Comparison of ENCODE assay signal across 8 cellular contexts in the genomic region with DNA sequence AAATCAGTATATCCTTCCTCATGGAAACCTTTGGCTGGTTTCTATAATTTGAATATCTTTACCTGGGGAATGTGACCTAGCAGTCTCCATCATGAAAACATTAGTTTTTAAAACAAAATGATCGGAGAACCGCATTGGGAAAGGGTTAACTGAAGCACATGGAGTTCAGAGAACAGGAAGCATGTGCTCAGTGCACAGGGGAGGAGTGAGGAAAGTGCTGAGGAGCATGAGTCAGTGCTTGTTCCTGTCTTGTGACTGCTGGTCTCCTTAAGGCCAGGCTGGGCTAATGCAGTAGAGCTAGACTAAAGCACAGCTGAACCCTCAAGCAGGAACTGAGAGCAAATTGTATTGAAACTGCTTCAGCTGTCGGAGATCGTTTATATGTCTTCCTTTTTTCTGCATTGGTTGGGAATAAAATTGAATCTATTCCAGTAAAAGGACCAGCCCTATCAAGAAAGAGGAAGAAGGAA. TPM values are rescaled to one million over a fixed set of nuclear protein-coding genes. Genes with fewer than 3 reads are reported as not detected.
DNase-seq lines count a peak whose midpoint lies in the region; ATAC-seq, FAIRE-seq and TF ChIP-seq lines count a peak whose summit lies in the region.

No MANE protein-coding gene starts in this region.

- CTCF ChIA-PET in activated CD4-positive, alpha-beta memory T cell treated with anti-CD3 and anti-CD28 coated beads, Interleukin-2, amount 10 ng/mL, durations not matched to agents 7 days and 5 days (lab: Charles Lee), result interaction anchor here (0.6 to 1.8 kb wide), 3 partner anchors 49 to 214 kb away, joined by 3 to 6 read pairs (median 4); no protein-coding TSS in a partner anchor

- H3K27me3 Mint-ChIP-seq in activated CD4-positive, alpha-beta memory T cell treated with anti-CD3 and anti-CD28 coated beads, Interleukin-2, amount 10 ng/mL, durations not matched to agents 7 days and 5 days, result no peaks in the 10 kb centered on the region

- peaks cover 61% of the 10 kb centered on the region for H3K4me1 Mint-ChIP-seq in activated CD4-positive, alpha-beta memory T cell treated with anti-CD3 and anti-CD28 coated beads, Interleukin-2, amount 10 ng/mL, durations not matched to agents 7 days and 5 days

- H3K36me3 Mint-ChIP-seq in activated CD4-positive, alpha-beta memory T cell treated with anti-CD3 and anti-CD28 coated beads, Interleukin-2, amount 10 ng/mL, durations not matched to agents 7 days and 5 days (ENCODE audit: low read depth), result peaks cover 93% of the 10 kb centered on the region

- ATAC-seq in GM21737 (IDR thresholded peaks at IDR 0.05; ENCODE audit: unreplicated experiment), result peak; percentile 84

- TF ChIP-seq CTCF in neutrophil (IDR thresholded peaks at IDR 0.05), result peak; percentile 58

- no peaks in the 10 kb centered on the region for H3K9me3 Mint-ChIP-seq in activated CD4-positive, alpha-beta memory T cell treated with anti-CD3 and anti-CD28 coated beads, Interleukin-2, amount 10 ng/mL, durations not matched to agents 7 days and 5 days

- DNase-seq in GM03348 (ENCODE audit: low spot score), result peak; percentile 83
- peak; percentile 97 for DNase-seq in LHCN-M2 (ENCODE audit: low read depth)
- DNase-seq in activated CD4-positive, alpha-beta memory T cell treated with anti-CD3 and anti-CD28 coated beads, Interleukin-2, amount 10 ng/mL, durations not matched to agents 7 days and 5 days, result peak; percentile 82
- DNase-seq in epithelial cell of prostate (ENCODE audit: low read depth, low spot score), result peak; percentile 70
- DNase-seq in urothelium cell line (ENCODE audit: low spot score), result peak; percentile 73
- no peak for DNase-seq in NCI-H2107 (lab: John Stamatoyannopoulos, UW)

- peak overlapping the region; percentile 38 to 46 for H3K4me3 ChIP-seq in neutrophil (ENCODE audit: low read depth in 1 of 2, low read length in 1 of 2)

- H3K27me3 ChIP-seq in neutrophil, result no peaks in the 10 kb centered on the region

- peak overlapping the region; percentile 86 for H3K27ac Mint-ChIP-seq in activated CD4-positive, alpha-beta memory T cell treated with anti-CD3 and anti-CD28 coated beads, Interleukin-2, amount 10 ng/mL, durations not matched to agents 7 days and 5 days

- peaks cover 65 to 77% of the 10 kb centered on the region in 2 experiments for H3K4me1 ChIP-seq in neutrophil (ENCODE audit: control insufficient read depth in 1 of 2, insufficient read depth in 1 of 2, low read depth in 1 of 2, low read length in 1 of 2)

- H3K27ac ChIP-seq in epithelial cell of prostate (peak overlapping the region; percentile 67), neutrophil (peak overlapping the region; percentile 88)

- FAIRE-seq in urothelium cell line (lab: Jason Lieb, UNC), result no peak

- H3K36me3 ChIP-seq in neutrophil, result peaks cover 51% of the 10 kb centered on the region

- no peaks in the 10 kb centered on the region for H3K9me3 ChIP-seq in neutrophil

- POLR2A ChIA-PET in activated CD4-positive, alpha-beta memory T cell treated with anti-CD3 and anti-CD28 coated beads, Interleukin-2, amount 10 ng/mL, durations not matched to agents 7 days and 5 days (lab: Charles Lee), result interaction anchor here (0.8 to 4.7 kb wide), 12 partner anchors 12 to 195 kb away, joined by 3 to 170 read pairs (median 4); a partner anchor contains a TSS

- peak overlapping the region; percentile 87 for H3K4me3 Mint-ChIP-seq in activated CD4-positive, alpha-beta memory T cell treated with anti-CD3 and anti-CD28 coated beads, Interleukin-2, amount 10 ng/mL, durations not matched to agents 7 days and 5 days

RNA-seq across cellular contexts. Expression of a gene that starts 5.8 kb away (rescaled TPM):
- total RNA-seq in LHCN-M2 (2014; rRNA removed), result 62.2 and 106 TPM in 2 replicates
- 54.6 TPM for polyA plus RNA-seq in LHCN-M2 (2012)
- total RNA-seq in activated CD4-positive, alpha-beta memory T cell treated with anti-CD3 and anti-CD28 coated beads, Interleukin-2, amount 10 ng/mL, durations not matched to agents 7 days and 5 days, result 100 to 1,000 TPM; 394 to 395 TPM
